Comparison of ENCODE assay signal across 17 cellular contexts in the genomic region with DNA sequence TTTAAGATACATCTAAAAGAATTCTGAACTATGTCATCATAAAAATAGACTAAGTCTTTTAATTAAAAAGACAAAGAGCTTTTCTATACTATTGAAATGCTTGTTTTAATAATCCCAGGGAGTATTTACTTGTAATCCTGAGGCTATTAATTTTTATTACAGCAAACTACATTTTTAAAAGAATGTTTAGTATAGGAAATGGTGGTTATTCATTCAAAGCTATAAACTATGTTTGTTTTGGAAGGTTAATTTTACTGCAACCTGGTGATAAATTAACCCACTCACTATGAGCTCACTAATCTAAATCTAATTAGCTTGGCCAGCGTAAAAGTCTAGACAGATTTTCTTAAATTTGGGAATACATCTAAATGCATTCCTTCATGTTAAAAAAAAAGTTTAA. TPM values are rescaled to one million over a fixed set of nuclear protein-coding genes. Genes with fewer than 3 reads are reported as not detected.
DNase-seq lines count a peak whose midpoint lies in the region; ATAC-seq and TF ChIP-seq lines count a peak whose summit lies in the region.
"Had no signal": no experiment of that assay in that cellular context is flagged by ENCODE, and none has a peak within 500 bp of the region (broad histone marks: within the 10 kb centered on the region; RNA-seq: fewer than 3 reads in every experiment).

No MANE protein-coding gene starts in this region.

- TF ChIP-seq CTCF in VCaP (conservative IDR thresholded peaks at IDR 0.05): no peak

- H3K9me3 ChIP-seq in HAP-1: no peaks in the 10 kb centered on the region
- H3K9me3 ChIP-seq: BLaER1 treated with 17β-estradiol and CSF1 and Interleukin-3, amounts not matched to agents 10 nM and 100 nM had no signal

- H3K4me3 ChIP-seq in HAP-1: no peak overlapping the region
- H3K4me3 ChIP-seq: BLaER1 treated with 17β-estradiol and CSF1 and Interleukin-3, amounts not matched to agents 10 nM and 100 nM; GM23338 had no signal

- ATAC-seq in GM19397 (IDR thresholded peaks at IDR 0.05; ENCODE audit: unreplicated experiment): no peak
- ATAC-seq: CD8-positive, alpha-beta T cell; GM23338; HCT116 had no signal

- peak; percentile 15 for DNase-seq in NCI-H748 (lab: John Stamatoyannopoulos, UW; ENCODE audit: unreplicated experiment)
- DNase-seq in NCI-H748 treated with DMSO at 0.1 percent for 48 hours (lab: John Stamatoyannopoulos, UW): no peak
- DNase-seq in left kidney (ENCODE audit: low read depth, low spot score): peak; percentile 38
- no peak for DNase-seq in HT-29 (ENCODE audit: low spot score)
- no peak for DNase-seq in HAP-1 (ENCODE audit: low spot score in 2 of 2)
- DNase-seq: Calu3, DMS 273 treated with DMSO at 0.1 percent for 48 hours, DMS53, DND-41, KG1 had no signal

- no peaks in the 10 kb centered on the region for H3K36me3 ChIP-seq in HAP-1 (replicated peaks)
- H3K36me3 ChIP-seq: BLaER1 treated with 17β-estradiol and CSF1 and Interleukin-3, amounts not matched to agents 10 nM and 100 nM had no signal

- in situ Hi-C loops in HAP-1 (cut with MboI; ENCODE audit: low sequenced_read_pairs): no loop called here

- peaks cover 2% of the 10 kb centered on the region; the same call in 1 of the 2 replicates for H3K4me1 ChIP-seq in HAP-1

- H3K27me3 ChIP-seq in HAP-1 (ENCODE audit: low read depth): no peaks in the 10 kb centered on the region
- H3K27me3 ChIP-seq: BLaER1 treated with 17β-estradiol and CSF1 and Interleukin-3, amounts not matched to agents 10 nM and 100 nM had no signal

- H3K27ac ChIP-seq in VCaP: peak overlapping the region; percentile 64
- H3K27ac ChIP-seq: 22Rv1; BLaER1 treated with 17β-estradiol and CSF1 and Interleukin-3, amounts not matched to agents 10 nM and 100 nM had no signal

RNA-seq across cellular contexts. Expression of a gene that starts 13.8 kb away (rescaled TPM):
- total RNA-seq in HT-29 (2014; rRNA removed; shearing (Covaris generic)): 4.4 and 6.7 TPM in 2 replicates

Comparison
In these comparisons a context has a peak if more than half of its experiments do, and no peak if none do; other contexts are left out.
1. DNase-seq: peak in NCI-H748 (single experiment) and left kidney (single experiment); none in NCI-H748 treated with DMSO at 0.1 percent for 48 hours (single experiment), HT-29 (single experiment) and HAP-1 (0 of 2).